21 cellular contexts compared by ENCODE assay signal in genomic region chr6:73381531-73381930, GRCh38. TPM values are rescaled to one million over a fixed set of nuclear protein-coding genes. Genes with fewer than 3 reads are reported as not detected.
"Had no signal": no experiment of that assay in that cellular context is flagged by ENCODE, and none has a peak within 500 bp of the region (broad histone marks: within the 10 kb centered on the region; RNA-seq: fewer than 3 reads in every experiment).

No MANE protein-coding gene starts in this region.

RNA-seq across cellular contexts. Expression of gene OOEP, which starts 11.8 kb away (rescaled TPM):
- total RNA-seq: activated naive CD8-positive, alpha-beta T cell treated with anti-CD3 and anti-CD28 coated beads for 36 hours; activated T-helper 2 cell treated with anti-CD3 and anti-CD28 coated beads, Interferon-gamma antibody, Interleukin-2, Interleukin-4, amounts not matched to agents 10 μg/mL and 5 μg/mL and 100 μg/mL, durations not matched to agents 14 hours and 24 hours and 36 hours; ascending aorta; astrocyte; body of pancreas; bronchial epithelial cell; cardiac muscle cell; cardiac septum; cerebellum; chondrocyte had no signal
- polyA plus RNA-seq: cardiac muscle cell had no signal

RNA-seq across cellular contexts. Expression of gene DDX43, which starts 13.1 kb away (rescaled TPM):
- total RNA-seq: activated naive CD4-positive, alpha-beta T cell treated with anti-CD3 and anti-CD28 coated beads for 36 hours; ascending aorta; astrocyte; cardiac muscle cell; cardiac septum; chondrocyte had no signal
- polyA plus RNA-seq: cardiac muscle cell had no signal

RNA-seq across cellular contexts. Expression of gene KHDC3L, which starts 19.1 kb away (rescaled TPM):
- total RNA-seq: activated naive CD4-positive, alpha-beta T cell treated with anti-CD3 and anti-CD28 coated beads for 36 hours; activated naive CD8-positive, alpha-beta T cell treated with anti-CD3 and anti-CD28 coated beads for 36 hours; activated naive CD8-positive, alpha-beta T cell treated with anti-CD3 and anti-CD28 coated beads, Interleukin-2, amount 10 ng/mL, durations not matched to agents 7 days and 5 days; activated T-cell treated with anti-CD3 and anti-CD28 coated beads, Interleukin-2, amount 50 U/mL, for 4 hours; activated T-cell treated with anti-CD3 and anti-CD28 coated beads, Interleukin-2, amount 50 U/mL, for 72 hours; activated T-helper 1 cell treated with anti-CD3 and anti-CD28 coated beads, Interleukin-12 subunit alpha, Interleukin-12 subunit beta, Interleukin-2, Interleukin-4 antibody, amounts not matched to agents 30 ng/mL and 10 ng/mL and 1 ng/mL, durations not matched to agents 14 hours and 24 hours and 36 hours; activated T-helper 17 cell treated with anti-CD3 and anti-CD28 coated beads, Interleukin-2, amount 50 U/mL, for 72 hours; activated T-helper 2 cell treated with anti-CD3 and anti-CD28 coated beads, Interferon-gamma antibody, Interleukin-2, Interleukin-4, amounts not matched to agents 10 μg/mL and 5 μg/mL and 100 μg/mL, durations not matched to agents 14 hours and 24 hours and 36 hours; adrenal gland; aorta; ascending aorta; astrocyte; body of pancreas; breast epithelium; bronchial epithelial cell; cardiac septum; chondrocyte had no signal
- polyA plus RNA-seq: adipose tissue, adrenal gland, aorta, cardiac muscle cell had no signal

RNA-seq across cellular contexts. Expression of gene DPPA5, which starts 27.5 kb away (rescaled TPM):
- total RNA-seq: activated naive CD4-positive, alpha-beta T cell treated with anti-CD3 and anti-CD28 coated beads for 36 hours; activated naive CD4-positive, alpha-beta T cell treated with anti-CD3 and anti-CD28 coated beads, Interleukin-2, amount 50 U/mL, for 72 hours; activated naive CD8-positive, alpha-beta T cell treated with anti-CD3 and anti-CD28 coated beads for 36 hours; activated naive CD8-positive, alpha-beta T cell treated with anti-CD3 and anti-CD28 coated beads, Interleukin-2, amount 10 ng/mL, durations not matched to agents 7 days and 5 days; activated T-cell treated with anti-CD3 and anti-CD28 coated beads, Interleukin-2, amount 50 U/mL, for 4 hours; activated T-cell treated with anti-CD3 and anti-CD28 coated beads, Interleukin-2, amount 50 U/mL, for 72 hours; activated T-helper 1 cell treated with anti-CD3 and anti-CD28 coated beads, Interleukin-12 subunit alpha, Interleukin-12 subunit beta, Interleukin-2, Interleukin-4 antibody, amounts not matched to agents 30 ng/mL and 10 ng/mL and 1 ng/mL, durations not matched to agents 14 hours and 24 hours and 36 hours; activated T-helper 17 cell treated with anti-CD3 and anti-CD28 coated beads, Interleukin-2, amount 50 U/mL, for 72 hours; activated T-helper 2 cell treated with anti-CD3 and anti-CD28 coated beads, Interferon-gamma antibody, Interleukin-2, Interleukin-4, amounts not matched to agents 10 μg/mL and 5 μg/mL and 100 μg/mL, durations not matched to agents 14 hours and 24 hours and 36 hours; adrenal gland; aorta; ascending aorta; astrocyte; body of pancreas; breast epithelium; bronchial epithelial cell; cardiac muscle cell; cardiac septum; cerebellum; chondrocyte had no signal
- polyA plus RNA-seq: adipose tissue, adrenal gland, cardiac muscle cell had no signal
